In genomic region chr9:96058218-96058617, GRCh38 we compare ENCODE assay signal across 7 cellular contexts.
"Had no signal": no experiment of that assay in that cellular context is flagged by ENCODE, and none has a peak within 500 bp of the region (broad histone marks: within the 10 kb centered on the region; RNA-seq: fewer than 3 reads in every experiment).

No MANE protein-coding gene starts in this region.

- DNase-seq: IMR-90, KBM-7, KG1 had no signal

- H3K27ac ChIP-seq: HL-60 had no signal

- H3K36me3 Mint-ChIP-seq: IgD-negative memory B cell had no signal

- H3K4me3 Mint-ChIP-seq: IgD-negative memory B cell had no signal

- H3K4me3 ChIP-seq: K562 had no signal

- FAIRE-seq: HTR-8/SVneo, K562 had no signal
